8 cellular contexts compared by ENCODE assay signal in the genomic region with DNA sequence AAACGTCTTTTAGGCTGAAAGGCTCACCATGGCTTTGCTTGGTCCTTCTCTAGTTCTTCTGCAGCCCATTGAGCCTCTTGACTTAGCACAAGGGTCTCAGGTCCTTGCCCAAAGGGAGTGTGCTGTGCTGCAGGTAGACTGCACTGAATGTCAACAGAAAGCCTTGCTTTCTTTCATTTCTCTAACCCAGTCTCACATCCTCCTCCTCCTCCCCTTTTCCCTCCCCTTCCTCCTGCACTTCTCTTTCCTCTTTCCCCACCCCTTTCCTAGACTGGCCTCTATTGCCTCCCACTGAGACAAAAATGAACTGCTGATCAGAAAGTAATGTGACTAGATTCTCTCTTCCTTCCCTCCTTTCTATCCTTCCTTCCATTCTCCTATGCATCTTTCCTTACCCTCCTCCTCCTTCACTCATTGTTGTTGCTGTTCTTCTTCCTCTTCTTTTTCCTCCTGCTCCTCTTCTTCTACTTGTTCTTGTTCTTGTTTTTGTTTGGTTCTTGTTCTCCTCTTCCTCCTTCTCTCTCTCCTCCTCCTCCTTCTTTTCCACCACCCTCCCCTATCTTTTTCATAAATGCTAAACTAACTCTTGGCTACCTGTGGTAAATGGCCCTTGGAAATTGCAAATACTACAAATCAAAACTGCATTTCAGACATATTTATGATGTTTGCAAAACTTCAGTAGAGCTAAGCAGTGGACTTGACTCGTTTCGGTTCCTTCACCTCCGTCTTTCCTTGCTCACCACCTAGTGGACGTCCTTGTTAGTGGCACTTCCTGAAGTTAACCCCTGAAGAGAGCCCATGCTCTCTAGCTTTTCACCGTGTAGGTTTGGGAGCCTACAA. TPM values are rescaled to one million over a fixed set of nuclear protein-coding genes. Genes with fewer than 3 reads are reported as not detected.
DNase-seq lines count a peak whose midpoint lies in the region; ATAC-seq and TF ChIP-seq lines count a peak whose summit lies in the region.

SELL (minus strand) TSS at position 152 of the 840 bp plus-strand sequence; CDS start at position 30, 122 bp downstream.

- POLR2A ChIA-PET in CD4-positive, alpha-beta T cell (lab: Charles Lee), result interaction anchor here (0.6 to 9.5 kb wide), 14 partner anchors 16 to 248 kb away, joined by 3 to 102 read pairs (median 4); partner anchors contain the start of genes F5 and METTL18

- peak; percentile 71 for TF ChIP-seq POLR2A in GM19193 (IDR thresholded peaks at IDR 0.05; ENCODE audit: extremely low read depth, insufficient read depth, insufficient read length)

- no peaks in the 10 kb centered on the region for H3K9me3 ChIP-seq in CD4-positive, alpha-beta T cell (ENCODE audit: control insufficient read depth, low read length)

- intact Hi-C loops in CD4-positive, alpha-beta T cell (cut with DNase I, micrococcal nuclease), result loop anchor here (1.0 to 10.0 kb wide), 12 partner anchors 17 to 247 kb away; partner anchors contain the start of genes F5 (in 2 of the 2), METTL18 (in 1 of the 2) and SLC19A2 (in 1 of the 2)

- no peaks in the 10 kb centered on the region for H3K27me3 Mint-ChIP-seq in CD4-positive, alpha-beta T cell

- DNase-seq in CD4-positive, alpha-beta T cell, result peak; percentile 53 to 78 (median 67)
- peak; percentile 8 for DNase-seq in NCI-H524 treated with DMSO at 0.1 percent for 48 hours (lab: John Stamatoyannopoulos, UW)
- DNase-seq in activated CD4-positive, alpha-beta T cell treated with anti-CD3 and anti-CD28 coated beads for 48 hours, result peak; percentile 82
- DNase-seq in effector CD4-positive, alpha-beta T cell, result peak; percentile 68
- peak; percentile 91 for DNase-seq in medulla oblongata (ENCODE audit: extremely low spot score)
- DNase-seq in stimulated activated CD8-positive, alpha-beta memory T cell treated with anti-CD3 and anti-CD28 coated beads, Interleukin-15, amount 100 ng/mL, for 1 hour (ENCODE audit: low read depth), result peak; percentile 61

- no peaks in the 10 kb centered on the region for H3K27me3 ChIP-seq in CD4-positive, alpha-beta T cell (ENCODE audit: control insufficient read depth, insufficient read depth, low read length)

- ATAC-seq in CD4-positive, alpha-beta T cell (ENCODE audit: poor library complexity), result peak; percentile 67
- ATAC-seq in HG03354 (IDR thresholded peaks at IDR 0.05; ENCODE audit: poor library complexity, severe bottlenecking, unreplicated experiment), result peak; percentile 79

- no peak within 1 kb of the TSS for H3K27ac Mint-ChIP-seq in CD4-positive, alpha-beta T cell

- peaks cover 45% of the 10 kb centered on the region for H3K36me3 Mint-ChIP-seq in CD4-positive, alpha-beta T cell (ENCODE audit: low read depth)

- H3K4me1 Mint-ChIP-seq in CD4-positive, alpha-beta T cell (ENCODE audit: low read depth), result peaks cover 22% of the 10 kb centered on the region

- H3K27ac ChIP-seq in CD4-positive, alpha-beta T cell (ENCODE audit: low read depth, low read length), result peak within 1 kb of the TSS; percentile 74

- TF ChIP-seq CTCF in CD4-positive, alpha-beta T cell (IDR thresholded peaks at IDR 0.05), result peak; percentile 89

- CTCF ChIA-PET in CD4-positive, alpha-beta T cell (lab: Charles Lee), result interaction anchor here (0.5 to 6.1 kb wide), 49 partner anchors 10 to 247 kb away, joined by 3 to 78 read pairs (median 4); partner anchors contain the start of genes F5, SCYL3, SELP and SLC19A2

- no peaks in the 10 kb centered on the region for H3K9me3 Mint-ChIP-seq in CD4-positive, alpha-beta T cell

- H3K4me3 Mint-ChIP-seq in CD4-positive, alpha-beta T cell, result peak within 1 kb of the TSS; percentile 93

RNA-seq across cellular contexts. Expression of gene SELL, which starts in this region (rescaled TPM):
- total RNA-seq in CD4-positive, alpha-beta T cell, result 100 to 1,000 TPM; 204 to 216 TPM

Comparison
In these comparisons a context has a peak if more than half of its experiments do, and no peak if none do; other contexts are left out.
1. Peak in every context shown above with its lines: DNase-seq, ATAC-seq and H3K27ac ChIP-seq.
2. DNase-seq: peak in every context shown above with its lines; median percentile 91 in medulla oblongata; 82 in activated CD4-positive, alpha-beta T cell treated with anti-CD3 and anti-CD28 coated beads for 48 hours; 68 in effector CD4-positive, alpha-beta T cell; 67 in CD4-positive, alpha-beta T cell; 61 in stimulated activated CD8-positive, alpha-beta memory T cell treated with anti-CD3 and anti-CD28 coated beads, Interleukin-15, amount 100 ng/mL, for 1 hour; 8 in NCI-H524 treated with DMSO at 0.1 percent for 48 hours.